Comparison of ENCODE assay signal across 1 cellular context in genomic region chr6:130365166-130366010, GRCh38.
A peak's percentile ranks its signal among the peaks of the same experiment; 100 is the strongest.
TF ChIP-seq lines count a peak whose summit lies in the region.

No MANE protein-coding gene starts in this region.

TF ChIP-seq in HepG2, 621 proteins besides CTCF, POLR2A, EP300 and RAD21 (continued from another document and continues in another):
- TF ChIP-seq REST (IDR thresholded peaks at IDR 0.05; ENCODE audit: borderline replicate concordance in 1 of 2, low read depth in 1 of 2, low read length in 2 of 2) = peak; percentile 9 to 61; a peak in 2 of 4 replicates
- TF ChIP-seq FUBP1 (CRISPR knock-in tag; IDR thresholded peaks at IDR 0.05; ENCODE audit: borderline replicate concordance) = no peak
- TF ChIP-seq SOX6 (IDR thresholded peaks at IDR 0.05) = no peak
- TF ChIP-seq SOX6 (CRISPR knock-in tag; IDR thresholded peaks at IDR 0.05) = peak; percentile 44
- TF ChIP-seq ZMAT3 (CRISPR knock-in tag; conservative IDR thresholded peaks at IDR 0.05) = no peak
- TF ChIP-seq ZNF318 (CRISPR knock-in tag; IDR thresholded peaks at IDR 0.05) = no peak
- TF ChIP-seq ZKSCAN8 (CRISPR knock-in tag; IDR thresholded peaks at IDR 0.05; ENCODE audit: borderline replicate concordance) = no peak
- TF ChIP-seq FOXK2 (IDR thresholded peaks at IDR 0.05) = no peak
- no peak for TF ChIP-seq NFIC (IDR thresholded peaks at IDR 0.05; ENCODE audit: low read length)
- no peak for TF ChIP-seq STAT5B (CRISPR knock-in tag; IDR thresholded peaks at IDR 0.05)
- no peak for TF ChIP-seq ZNF781 (CRISPR knock-in tag; IDR thresholded peaks at IDR 0.05; ENCODE audit: borderline replicate concordance, not compliant biosample characterization)
- TF ChIP-seq MED8 (CRISPR knock-in tag; IDR thresholded peaks at IDR 0.05; ENCODE audit: insufficient replicate concordance) = no peak
- TF ChIP-seq ZNF768 (CRISPR knock-in tag; IDR thresholded peaks at IDR 0.05) = peak; percentile 33; the same call in 1 of the 2 replicates
- no peak for TF ChIP-seq NCOR1 (IDR thresholded peaks at IDR 0.05; ENCODE audit: borderline replicate concordance, low read length)
- TF ChIP-seq KDM2A (CRISPR knock-in tag; IDR thresholded peaks at IDR 0.05; ENCODE audit: borderline replicate concordance, low read depth) = peak; percentile 84; the same call in 1 of the 2 replicates
- no peak for TF ChIP-seq ZNF652 (CRISPR knock-in tag; IDR thresholded peaks at IDR 0.05; ENCODE audit: borderline replicate concordance, low read depth)
- peak; percentile 55; the same call in 1 of the 2 replicates for TF ChIP-seq ZFP91 (CRISPR knock-in tag; IDR thresholded peaks at IDR 0.05; ENCODE audit: borderline replicate concordance)
- no peak for TF ChIP-seq NFKBIZ (CRISPR knock-in tag; IDR thresholded peaks at IDR 0.05)
- TF ChIP-seq ZNF792 (CRISPR knock-in tag; IDR thresholded peaks at IDR 0.05) = no peak
- TF ChIP-seq ZNF180 (CRISPR knock-in tag; IDR thresholded peaks at IDR 0.05; ENCODE audit: borderline replicate concordance, low read depth) = no peak
- TF ChIP-seq POGK (CRISPR knock-in tag; conservative IDR thresholded peaks at IDR 0.05) = peak; percentile 60; the same call in 1 of the 2 replicates
- no peak for TF ChIP-seq DBP (CRISPR knock-in tag; IDR thresholded peaks at IDR 0.05; ENCODE audit: not compliant biosample characterization)
- TF ChIP-seq JUND (CRISPR knock-in tag; IDR thresholded peaks at IDR 0.05) = no peak
- peak; percentile 74 for TF ChIP-seq GABPB1 (CRISPR knock-in tag; IDR thresholded peaks at IDR 0.05)
- TF ChIP-seq HMGXB4 (CRISPR knock-in tag; IDR thresholded peaks at IDR 0.05; ENCODE audit: borderline replicate concordance in 1 of 2, low read depth in 1 of 2) = peak in 1 of 2 experiments; percentile 68; a peak in 2 of 4 replicates
- 0 out of 2 replicates have a peak, but pooled peaks have one; percentile 39 for TF ChIP-seq ZNF552 (CRISPR knock-in tag; IDR thresholded peaks at IDR 0.05; ENCODE audit: borderline replicate concordance)
- TF ChIP-seq SMC3 (IDR thresholded peaks at IDR 0.05; ENCODE audit: low read length) = peak; percentile 43; the same call in 1 of the 2 replicates
- no peak for TF ChIP-seq ZNF720 (CRISPR knock-in tag; IDR thresholded peaks at IDR 0.05)
- TF ChIP-seq SMAD3 (CRISPR knock-in tag; IDR thresholded peaks at IDR 0.05) = no peak
- no peak for TF ChIP-seq GATAD2A (CRISPR knock-in tag; IDR thresholded peaks at IDR 0.05)
- TF ChIP-seq PCBP1 (IDR thresholded peaks at IDR 0.05; ENCODE audit: borderline replicate concordance, low read depth, low read length) = 0 out of 2 replicates have a peak, but pooled peaks have one; percentile 26
- TF ChIP-seq MYPOP (CRISPR knock-in tag; IDR thresholded peaks at IDR 0.05) = peak; percentile 66
- TF ChIP-seq NFIB (CRISPR knock-in tag; IDR thresholded peaks at IDR 0.05; ENCODE audit: borderline replicate concordance) = no peak
